Comparison of ENCODE assay signal across 1 cellular context in the genomic region with DNA sequence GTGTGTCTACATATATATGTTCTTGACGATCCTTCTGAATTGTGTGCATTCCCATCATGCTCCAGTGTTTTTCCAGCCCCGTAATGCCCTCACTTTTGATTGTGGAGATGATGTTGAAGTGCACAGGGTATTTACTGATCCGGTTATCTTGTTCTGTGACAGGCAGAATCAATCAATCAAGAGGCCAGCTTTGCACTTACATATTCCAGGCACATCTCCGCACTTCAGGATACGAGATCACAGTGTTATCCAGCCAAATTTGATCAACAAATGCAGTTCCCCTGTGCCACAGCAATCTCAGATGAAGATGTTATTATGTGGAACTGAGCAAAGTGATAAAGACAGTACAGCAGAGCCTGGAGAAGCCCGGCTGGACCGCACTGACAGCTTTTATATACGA.
TF ChIP-seq lines count a peak whose summit lies in the region.

No MANE protein-coding gene starts in this region.

TF ChIP-seq in neural cell, 6 proteins besides CTCF, POLR2A, EP300 and RAD21 (continued from another document):
- TF ChIP-seq, protein P1, sequence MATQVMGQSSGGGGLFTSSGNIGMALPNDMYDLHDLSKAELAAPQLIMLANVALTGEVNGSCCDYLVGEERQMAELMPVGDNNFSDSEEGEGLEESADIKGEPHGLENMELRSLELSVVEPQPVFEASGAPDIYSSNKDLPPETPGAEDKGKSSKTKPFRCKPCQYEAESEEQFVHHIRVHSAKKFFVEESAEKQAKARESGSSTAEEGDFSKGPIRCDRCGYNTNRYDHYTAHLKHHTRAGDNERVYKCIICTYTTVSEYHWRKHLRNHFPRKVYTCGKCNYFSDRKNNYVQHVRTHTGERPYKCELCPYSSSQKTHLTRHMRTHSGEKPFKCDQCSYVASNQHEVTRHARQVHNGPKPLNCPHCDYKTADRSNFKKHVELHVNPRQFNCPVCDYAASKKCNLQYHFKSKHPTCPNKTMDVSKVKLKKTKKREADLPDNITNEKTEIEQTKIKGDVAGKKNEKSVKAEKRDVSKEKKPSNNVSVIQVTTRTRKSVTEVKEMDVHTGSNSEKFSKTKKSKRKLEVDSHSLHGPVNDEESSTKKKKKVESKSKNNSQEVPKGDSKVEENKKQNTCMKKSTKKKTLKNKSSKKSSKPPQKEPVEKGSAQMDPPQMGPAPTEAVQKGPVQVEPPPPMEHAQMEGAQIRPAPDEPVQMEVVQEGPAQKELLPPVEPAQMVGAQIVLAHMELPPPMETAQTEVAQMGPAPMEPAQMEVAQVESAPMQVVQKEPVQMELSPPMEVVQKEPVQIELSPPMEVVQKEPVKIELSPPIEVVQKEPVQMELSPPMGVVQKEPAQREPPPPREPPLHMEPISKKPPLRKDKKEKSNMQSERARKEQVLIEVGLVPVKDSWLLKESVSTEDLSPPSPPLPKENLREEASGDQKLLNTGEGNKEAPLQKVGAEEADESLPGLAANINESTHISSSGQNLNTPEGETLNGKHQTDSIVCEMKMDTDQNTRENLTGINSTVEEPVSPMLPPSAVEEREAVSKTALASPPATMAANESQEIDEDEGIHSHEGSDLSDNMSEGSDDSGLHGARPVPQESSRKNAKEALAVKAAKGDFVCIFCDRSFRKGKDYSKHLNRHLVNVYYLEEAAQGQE (IDR thresholded peaks at IDR 0.05; ENCODE audit: borderline replicate concordance): no peak
